8 cellular contexts compared by ENCODE assay signal in the genomic region with DNA sequence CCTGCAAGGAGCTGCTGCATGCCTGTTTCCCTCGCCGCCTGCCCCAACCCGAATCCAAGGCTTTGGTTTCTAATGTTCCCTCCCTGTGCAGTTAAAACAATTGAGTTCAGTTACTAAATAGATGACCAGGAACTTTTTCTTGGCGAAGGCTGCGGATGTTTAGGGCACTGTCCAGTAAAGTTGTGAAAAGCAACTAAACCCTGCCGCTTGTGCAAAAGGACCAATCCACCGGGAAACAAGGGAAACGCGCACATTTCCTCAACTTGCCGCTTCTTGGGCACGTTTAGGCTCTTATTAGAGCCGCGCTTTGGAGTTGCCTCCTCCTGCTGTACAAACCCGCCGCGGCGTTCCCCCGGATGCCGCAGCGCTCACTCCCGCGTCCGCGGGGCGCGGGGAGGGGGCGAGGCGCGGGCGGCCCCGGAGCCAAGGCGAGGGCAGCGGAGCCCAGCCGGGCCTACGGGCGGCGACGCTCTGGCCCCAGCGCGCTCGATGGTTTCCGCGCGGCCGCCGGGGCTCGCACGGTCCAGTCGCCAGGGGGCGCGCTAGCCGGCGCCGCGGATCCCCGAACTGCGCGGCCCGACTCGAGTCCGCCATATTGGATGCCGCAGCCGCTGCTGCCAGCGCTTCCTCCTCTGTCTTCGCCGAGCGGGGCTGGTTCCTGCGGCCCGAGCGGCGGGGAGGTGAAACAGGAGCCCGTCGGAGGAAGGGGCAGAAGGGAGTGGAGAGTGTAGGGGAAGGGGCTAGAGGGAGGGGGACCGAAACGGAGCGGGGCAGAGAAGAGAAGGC. TPM values are rescaled to one million over a fixed set of nuclear protein-coding genes. Genes with fewer than 3 reads are reported as not detected.
DNase-seq lines count a peak whose midpoint lies in the region; ATAC-seq and TF ChIP-seq lines count a peak whose summit lies in the region.

A gene with protein sequence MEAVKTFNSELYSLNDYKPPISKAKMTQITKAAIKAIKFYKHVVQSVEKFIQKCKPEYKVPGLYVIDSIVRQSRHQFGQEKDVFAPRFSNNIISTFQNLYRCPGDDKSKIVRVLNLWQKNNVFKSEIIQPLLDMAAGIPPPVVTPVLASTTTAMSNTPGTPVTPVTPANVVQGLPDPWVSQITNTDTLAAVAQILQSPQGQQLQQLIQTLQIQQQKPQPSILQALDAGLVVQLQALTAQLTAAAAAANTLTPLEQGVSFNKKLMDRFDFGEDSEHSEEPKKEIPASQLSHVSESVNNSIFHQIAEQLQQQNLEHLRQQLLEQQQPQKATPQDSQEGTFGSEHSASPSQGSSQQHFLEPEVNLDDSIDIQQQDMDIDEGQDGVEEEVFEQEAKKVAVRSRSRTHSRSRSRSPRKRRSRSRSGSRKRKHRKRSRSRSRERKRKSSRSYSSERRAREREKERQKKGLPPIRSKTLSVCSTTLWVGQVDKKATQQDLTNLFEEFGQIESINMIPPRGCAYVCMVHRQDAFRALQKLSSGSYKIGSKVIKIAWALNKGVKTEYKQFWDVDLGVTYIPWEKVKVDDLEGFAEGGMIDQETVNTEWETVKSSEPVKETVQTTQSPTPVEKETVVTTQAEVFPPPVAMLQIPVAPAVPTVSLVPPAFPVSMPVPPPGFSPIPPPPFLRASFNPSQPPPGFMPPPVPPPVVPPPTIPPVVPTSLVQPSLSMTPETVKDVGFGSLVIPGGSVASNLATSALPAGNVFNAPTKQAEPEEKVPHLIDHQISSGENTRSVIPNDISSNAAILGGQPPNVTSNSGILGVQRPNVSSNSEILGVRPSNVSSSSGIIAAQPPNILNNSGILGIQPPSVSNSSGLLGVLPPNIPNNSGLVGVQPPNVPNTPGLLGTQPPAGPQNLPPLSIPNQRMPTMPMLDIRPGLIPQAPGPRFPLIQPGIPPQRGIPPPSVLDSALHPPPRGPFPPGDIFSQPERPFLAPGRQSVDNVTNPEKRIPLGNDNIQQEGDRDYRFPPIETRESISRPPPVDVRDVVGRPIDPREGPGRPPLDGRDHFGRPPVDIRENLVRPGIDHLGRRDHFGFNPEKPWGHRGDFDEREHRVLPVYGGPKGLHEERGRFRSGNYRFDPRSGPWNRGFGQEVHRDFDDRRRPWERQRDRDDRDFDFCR (N-terminal part only) (plus strand): TSS at position 593 of the 786 bp plus-strand sequence. CDS start 485 bp downstream, outside the sequence.

- peak within 1 kb of the TSS; percentile 98 for H3K27ac ChIP-seq in KOPT-K1 (ENCODE audit: low read depth, low read length, poor library complexity, severe bottlenecking)
- peak within 1 kb of the TSS; percentile 98 for H3K27ac ChIP-seq in foreskin keratinocyte
- H3K27ac ChIP-seq in neuronal stem cell (replicated peaks; ENCODE audit: low read length) = peak within 1 kb of the TSS; percentile 98

- no CpG with 5 or more reads among the region's 76 CpGs for WGBS in neuronal stem cell (ENCODE audit: extremely low coverage in 2 of 2, insufficient read length in 2 of 2, insufficient replicate concordance in 1 of 2), 2 donors

- ATAC-seq in GM21825 (IDR thresholded peaks at IDR 0.05; ENCODE audit: unreplicated experiment) (peak; percentile 78), foreskin keratinocyte (peak; percentile 77)

- H3K23ac ChIP-seq in neuronal stem cell (ENCODE audit: low read depth, low read length, poor library complexity) = peak within 1 kb of the TSS; percentile 99

- peak within 1 kb of the TSS; percentile 91 for H2BK5ac ChIP-seq in neuronal stem cell (ENCODE audit: low read length)

- H3K14ac ChIP-seq in neuronal stem cell (ENCODE audit: low read length) = peak within 1 kb of the TSS; percentile 96

- peak within 1 kb of the TSS; percentile 93 for H2BK15ac ChIP-seq in neuronal stem cell (ENCODE audit: low read length)

- H2BK12ac ChIP-seq in neuronal stem cell (ENCODE audit: low read length) = peak within 1 kb of the TSS; percentile 64

- H3K4me2 ChIP-seq in neuronal stem cell (ENCODE audit: insufficient read depth, low read length, poor library complexity, severe bottlenecking) = peak within 1 kb of the TSS; percentile 84

- H3K4me3 ChIP-seq in neuronal stem cell (ENCODE audit: low read length in 2 of 2) = peak within 1 kb of the TSS; percentile 70 to 100

- H3K4me1 ChIP-seq in foreskin keratinocyte (peaks cover 8% of the 10 kb centered on the region), neuronal stem cell (ENCODE audit: control insufficient read depth in 2 of 2, insufficient read depth in 1 of 2, low read depth in 1 of 2, low read length in 2 of 2) (peaks cover 7 to 12% of the 10 kb centered on the region in 2 donors)

- peak within 1 kb of the TSS; percentile 99 for H3K18ac ChIP-seq in neuronal stem cell (ENCODE audit: low read length)

- DNase-seq in G401 (ENCODE audit: low spot score) = peak; percentile 73
- peak; percentile 69 for DNase-seq in SHP77 treated with DMSO at 0.1 percent for 48 hours (lab: John Stamatoyannopoulos, UW)
- peak; percentile 77 for DNase-seq in activated gamma-delta T cell treated with anti-CD3 and anti-CD28 coated beads, Interleukin-2, amount 50 U/mL, for 16 hours (ENCODE audit: low read depth)
- DNase-seq in foreskin keratinocyte = peak; percentile 46 to 75
- DNase-seq in neuronal stem cell (ENCODE audit: low spot score) = peak; percentile 91

- peak; percentile 94 for TF ChIP-seq CTCF in foreskin keratinocyte (conservative IDR thresholded peaks at IDR 0.05)
- no peak for TF ChIP-seq CTCF in subcutaneous adipose tissue (IDR thresholded peaks at IDR 0.05; ENCODE audit: low read depth)

- H3K36me3 ChIP-seq in KOPT-K1 (ENCODE audit: insufficient read depth, low read length) = peaks cover 21% of the 10 kb centered on the region
- H3K36me3 ChIP-seq in neuronal stem cell (replicated peaks in 1 of 2; ENCODE audit: control insufficient read depth in 2 of 2, insufficient read depth in 2 of 2, low read length in 2 of 2) = peaks cover 2 to 31% of the 10 kb centered on the region in 2 donors

- H2AK5ac ChIP-seq in neuronal stem cell (ENCODE audit: low read depth, low read length) = peak within 1 kb of the TSS; percentile 23

- peaks cover 2% of the 10 kb centered on the region for H3K79me1 ChIP-seq in neuronal stem cell (ENCODE audit: low read depth, low read length)

- peak within 1 kb of the TSS; percentile 97 for H2AFZ ChIP-seq in neuronal stem cell (ENCODE audit: low read length)

- peak within 1 kb of the TSS; percentile 85 for H3K4ac ChIP-seq in neuronal stem cell (ENCODE audit: low read length)

- in situ Hi-C loops in G401 (cut with HindIII; ENCODE audit: low sequenced_read_pairs) = no loop called here

- H3K27me3 ChIP-seq in foreskin keratinocyte = no peaks in the 10 kb centered on the region
- H3K27me3 ChIP-seq in neuronal stem cell (ENCODE audit: control insufficient read depth in 3 of 3, insufficient read depth in 3 of 3, low read depth in 1 of 3, low read length in 3 of 3) = no peaks in the 10 kb centered on the region

- peak within 1 kb of the TSS; percentile 96 for H2BK120ac ChIP-seq in neuronal stem cell (ENCODE audit: low read depth, low read length)

- H4K91ac ChIP-seq in neuronal stem cell (ENCODE audit: low read depth, low read length, poor library complexity) = peak within 1 kb of the TSS; percentile 68

- no peaks in the 10 kb centered on the region for H3K9me3 ChIP-seq in KOPT-K1 (ENCODE audit: insufficient read depth, low read length, poor library complexity, severe bottlenecking)
- no peaks in the 10 kb centered on the region for H3K9me3 ChIP-seq in neuronal stem cell (replicated peaks in 1 of 2; ENCODE audit: control insufficient read depth in 2 of 2, insufficient read depth in 1 of 2, low read depth in 1 of 2, low read length in 2 of 2)

- peak within 1 kb of the TSS; percentile 99 for H3K9ac ChIP-seq in neuronal stem cell (ENCODE audit: low read depth, low read length, poor library complexity)

- H4K8ac ChIP-seq in neuronal stem cell (ENCODE audit: low read depth, low read length) = no peak within 1 kb of the TSS

RNA-seq across cellular contexts. Expression of the gene that starts here (rescaled TPM):
- total RNA-seq in G401 (2014; rRNA removed; shearing (Covaris generic)) = 18.6 and 26.2 TPM in 2 replicates
- total RNA-seq in foreskin keratinocyte (31.7 and 33.8 TPM in 2 replicates), subcutaneous adipose tissue (10 to 100 TPM; 31.1 to 42.9 (median 38.2) TPM)
- polyA plus RNA-seq in foreskin keratinocyte = 6.2 and 7.1 TPM in 2 replicates
- polyA plus RNA-seq in neuronal stem cell (2013, experiment 1 of 2) = 28.2 TPM
- 29.0 TPM for polyA plus RNA-seq in neuronal stem cell (2013, experiment 2 of 2)

Comparison
In these comparisons a context has a peak if more than half of its experiments do, and no peak if none do; other contexts are left out.
1. Peak in every context shown above with its lines: DNase-seq, ATAC-seq, H3K4me3 ChIP-seq and H3K27ac ChIP-seq.